In the genomic region with DNA sequence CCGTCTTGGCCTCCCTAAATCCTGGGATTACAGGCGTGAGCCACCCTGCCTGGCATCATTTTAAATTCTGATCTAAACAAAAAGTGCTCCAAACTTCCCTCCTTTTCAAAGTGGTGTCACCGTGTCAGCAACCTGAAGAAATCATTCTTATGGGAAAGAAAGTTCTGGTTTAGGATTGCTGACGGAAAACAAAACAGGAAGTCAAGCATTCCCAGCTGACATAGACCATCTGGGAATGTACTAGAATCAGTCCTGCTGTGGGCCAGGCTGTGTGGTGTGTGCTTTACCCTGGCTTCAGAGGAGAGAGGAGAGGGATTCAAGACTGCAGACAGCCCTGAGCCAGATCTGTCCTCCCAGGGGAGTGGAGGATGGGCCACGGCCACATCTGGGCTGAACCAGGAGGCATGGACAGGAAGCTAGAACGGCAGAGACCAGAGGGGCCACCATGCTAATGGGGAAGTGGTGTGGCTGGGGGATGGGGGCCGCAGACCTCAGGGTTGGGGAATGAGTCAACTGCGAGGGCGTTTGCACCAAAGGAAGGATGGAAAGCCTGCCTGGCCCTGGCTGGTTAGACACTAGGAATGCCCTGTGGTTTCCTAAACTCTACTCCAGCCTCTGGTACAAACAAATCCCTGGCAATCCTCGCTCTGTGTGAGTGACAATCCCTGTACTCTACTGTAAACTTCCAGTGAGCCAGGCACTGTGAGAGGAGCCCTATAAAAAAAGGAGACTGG, we compare ENCODE assay signal across 8 cellular contexts. TPM values are rescaled to one million over a fixed set of nuclear protein-coding genes. Genes with fewer than 3 reads are reported as not detected.
A peak's percentile ranks its signal among the peaks of the same experiment; 100 is the strongest.
DNase-seq lines count a peak whose midpoint lies in the region; ATAC-seq and TF ChIP-seq lines count a peak whose summit lies in the region.

No MANE protein-coding gene starts in this region.

- WGBS in tibial nerve, 2 donors: 26 to 29% methylated on average over 10 of the region's 10 CpGs

- peak; percentile 3 for DNase-seq in stimulated activated CD4-positive, alpha-beta T cell treated with anti-CD3 and anti-CD28 coated beads, Interleukin-4, amount 100 ng/mL, for 1 hour
- DNase-seq in stimulated activated CD4-positive, alpha-beta T cell treated with anti-CD3 and anti-CD28 coated beads, Interleukin-12 subunit alpha, Interleukin-12 subunit beta, amount 100 ng/mL, for 4 hours: no peak
- peak; percentile 69 to 78 for DNase-seq in PC-9
- peak; percentile 85 for DNase-seq in coronary artery (ENCODE audit: low spot score)
- peak; percentile 75 for DNase-seq in medulla oblongata (ENCODE audit: extremely low spot score)
- DNase-seq in tibial nerve (ENCODE audit: low spot score in 2 of 2): peak; percentile 26 to 39
- no peak for DNase-seq in activated CD8-positive, alpha-beta memory T cell treated with anti-CD3 and anti-CD28 coated beads, Interleukin-2, amount 50 U/mL, for 48 hours

- intact Hi-C loops in PC-9 (cut with micrococcal nuclease; ENCODE audit: unreplicated experiment): no loop called here

- TF ChIP-seq CTCF in PC-9 (conservative IDR thresholded peaks at IDR 0.05) (no peak), coronary artery (IDR thresholded peaks at IDR 0.05) (no peak), tibial nerve (IDR thresholded peaks at IDR 0.05) (no peak)

- no peaks in the 10 kb centered on the region for H4K20me1 ChIP-seq in PC-9 (ENCODE audit: insufficient read depth)

- POLR2A ChIA-PET in PC-9 (lab: Charles Lee; ENCODE audit: unreplicated experiment): interaction anchor here (0.7 kb wide), 1 partner anchor 40 kb away, joined by 3 read pairs; no protein-coding TSS in a partner anchor

- CTCF ChIA-PET in PC-9 (lab: Charles Lee): interaction anchor here (1.0 kb wide), 1 partner anchor 15 kb away, joined by 3 read pairs; no protein-coding TSS in a partner anchor

- H3K9me3 ChIP-seq in PC-9 (ENCODE audit: insufficient read depth, low read depth) (no peaks in the 10 kb centered on the region), tibial nerve (no peaks in the 10 kb centered on the region)

- H3F3A ChIP-seq in PC-9 (ENCODE audit: insufficient read depth, low read depth): peaks cover 33% of the 10 kb centered on the region; the same call in 1 of the 2 replicates

- TF ChIP-seq POLR2A in tibial nerve (IDR thresholded peaks at IDR 0.05): no peak

- no peaks in the 10 kb centered on the region for H3K27me3 ChIP-seq in PC-9 (ENCODE audit: insufficient read depth, low read depth)
- H3K27me3 ChIP-seq in tibial nerve: no peaks in the 10 kb centered on the region

- H2AFZ ChIP-seq in PC-9: peak overlapping the region; percentile 66; the same call in 1 of the 2 replicates

- no peaks in the 10 kb centered on the region for H3K36me3 ChIP-seq in PC-9 (ENCODE audit: low read depth)
- H3K36me3 ChIP-seq in tibial nerve: no peaks in the 10 kb centered on the region

- no TSS peak for BruUV-seq in PC-9 (replicated peaks; lab: Mats Ljungman, UMichigan)

- no peaks in the 10 kb centered on the region for H3K9me2 ChIP-seq in PC-9 (ENCODE audit: insufficient read depth)

- peaks cover 18% of the 10 kb centered on the region for H3K4me1 ChIP-seq in PC-9 (replicated peaks; ENCODE audit: insufficient read depth)
- peaks cover 0 to 26% (median 12%) of the 10 kb centered on the region in 4 donors for H3K4me1 ChIP-seq in tibial nerve

- peak; percentile 71 for ATAC-seq in HG02938 (IDR thresholded peaks at IDR 0.05; ENCODE audit: unreplicated experiment)

- H3K27ac ChIP-seq in PC-9 (peak overlapping the region; percentile 53), coronary artery (peak overlapping the region; percentile 44 to 85), tibial nerve (peak overlapping the region; percentile 2 to 89 (median 71))

- peak overlapping the region; percentile 39 for H3K4me2 ChIP-seq in PC-9

- peak; percentile 16 to 56 for TF ChIP-seq EP300 in tibial nerve (IDR thresholded peaks at IDR 0.05)

- H3K4me3 ChIP-seq in PC-9 (no peak overlapping the region), coronary artery (peak overlapping the region; percentile 35), tibial nerve (no peak overlapping the region)

- H3K79me2 ChIP-seq in PC-9 (ENCODE audit: low read depth): no peaks in the 10 kb centered on the region

RNA-seq across cellular contexts. Expression of a gene that starts 16.7 kb away (rescaled TPM):
- total RNA-seq in PC-9 (2021) (37.9 and 48.0 TPM in 2 replicates), tibial nerve (10 to 100 TPM; 42.0 to 48.3 (median 46.3) TPM)

RNA-seq across cellular contexts. Expression of a gene that starts 18.3 kb away (rescaled TPM):
- total RNA-seq in PC-9 (2021) (65.5 and 75.7 TPM in 2 replicates), tibial nerve (10 to 100 TPM in 3 of 4 donors, 1 to 10 TPM in 1; 8.4 to 25.1 (median 14.1) TPM)

Comparison
In these comparisons a context has a peak if more than half of its experiments do, and no peak if none do; other contexts are left out.
1. DNase-seq: peak in stimulated activated CD4-positive, alpha-beta T cell treated with anti-CD3 and anti-CD28 coated beads, Interleukin-4, amount 100 ng/mL, for 1 hour (single experiment), PC-9 (2 of 2), coronary artery (single experiment), medulla oblongata (single experiment) and tibial nerve (2 of 2); none in stimulated activated CD4-positive, alpha-beta T cell treated with anti-CD3 and anti-CD28 coated beads, Interleukin-12 subunit alpha, Interleukin-12 subunit beta, amount 100 ng/mL, for 4 hours (single experiment) and activated CD8-positive, alpha-beta memory T cell treated with anti-CD3 and anti-CD28 coated beads, Interleukin-2, amount 50 U/mL, for 48 hours (single experiment).
2. Peak in every context shown above with its lines, with median percentiles within 50 percentile points of each other: H3K27ac ChIP-seq.